Comparison of ENCODE assay signal across 30 cellular contexts in genomic region chr9:84731696-84732095, GRCh38.
"Had no signal": no experiment of that assay in that cellular context is flagged by ENCODE, and none has a peak within 500 bp of the region (broad histone marks: within the 10 kb centered on the region; RNA-seq: fewer than 3 reads in every experiment).

No MANE protein-coding gene starts in this region.

- H3K4me3 ChIP-seq: left lung, lower lobe of right lung, mucosa of descending colon, psoas muscle, right atrium auricular region, right lobe of liver, smooth muscle cell, transverse colon, upper lobe of left lung, vagina had no signal

- H3K9ac ChIP-seq: parathyroid adenoma had no signal

- H3K9me3 ChIP-seq: left lung, lower lobe of right lung, mucosa of descending colon, neutrophil, psoas muscle, right atrium auricular region, right lobe of liver, transverse colon, upper lobe of left lung, vagina had no signal

- H3K27ac Mint-ChIP-seq: immature natural killer cell; mesothelial cell of epicardium; naive thymus-derived CD4-positive, alpha-beta T cell; natural killer cell treated with Interleukin-12 subunit alpha and Interleukin-12 subunit beta and Interleukin-15 and Interleukin-18, amount 100 ng/mL, for 72 hours; stimulated activated memory B cell treated with anti-CD40 and anti-IgM and Interleukin-4, amounts not matched to agents 10 μg/mL and 1 μg/mL and 100 μg/mL, for 72 hours; stimulated activated naive CD8-positive, alpha-beta T cell treated with anti-CD3 and anti-CD28 coated beads, Interleukin-15, amount 100 ng/mL, for 72 hours had no signal

- ATAC-seq: left colon; left lung; lower lobe of right lung; mucosa of descending colon; naive thymus-derived CD4-positive, alpha-beta T cell; natural killer cell treated with Interleukin-12 subunit alpha and Interleukin-12 subunit beta and Interleukin-15 and Interleukin-18, amount 100 ng/mL, for 72 hours; psoas muscle; right lobe of liver; stimulated activated memory B cell treated with anti-CD40 and anti-IgM and Interleukin-4, amounts not matched to agents 10 μg/mL and 1 μg/mL and 100 μg/mL, for 72 hours; stimulated activated naive CD8-positive, alpha-beta T cell treated with anti-CD3 and anti-CD28 coated beads, Interleukin-15, amount 100 ng/mL, for 72 hours had no signal

- H3K36me3 ChIP-seq: left lung, lower lobe of right lung, neutrophil, right atrium auricular region, right lobe of liver, transverse colon, upper lobe of left lung, vagina had no signal

- H3K4me3 Mint-ChIP-seq: immature natural killer cell; mesothelial cell of epicardium; naive thymus-derived CD4-positive, alpha-beta T cell; natural killer cell treated with Interleukin-12 subunit alpha and Interleukin-12 subunit beta and Interleukin-15 and Interleukin-18, amount 100 ng/mL, for 72 hours; stimulated activated memory B cell treated with anti-CD40 and anti-IgM and Interleukin-4, amounts not matched to agents 10 μg/mL and 1 μg/mL and 100 μg/mL, for 72 hours; stimulated activated naive CD8-positive, alpha-beta T cell treated with anti-CD3 and anti-CD28 coated beads, Interleukin-15, amount 100 ng/mL, for 72 hours had no signal

- H3K27me3 Mint-ChIP-seq: stimulated activated memory B cell treated with anti-CD40 and anti-IgM and Interleukin-4, amounts not matched to agents 10 μg/mL and 1 μg/mL and 100 μg/mL, for 72 hours; stimulated activated naive CD8-positive, alpha-beta T cell treated with anti-CD3 and anti-CD28 coated beads, Interleukin-15, amount 100 ng/mL, for 72 hours had no signal

- H3K27ac ChIP-seq: left lung, lower lobe of right lung, neutrophil, parathyroid adenoma, psoas muscle, right atrium auricular region, right lobe of liver, transverse colon, upper lobe of left lung, vagina had no signal

- H3K4me1 Mint-ChIP-seq: immature natural killer cell; naive thymus-derived CD4-positive, alpha-beta T cell; stimulated activated memory B cell treated with anti-CD40 and anti-IgM and Interleukin-4, amounts not matched to agents 10 μg/mL and 1 μg/mL and 100 μg/mL, for 72 hours; stimulated activated naive CD8-positive, alpha-beta T cell treated with anti-CD3 and anti-CD28 coated beads, Interleukin-15, amount 100 ng/mL, for 72 hours had no signal

- H3K27me3 ChIP-seq: left lung, neutrophil, right atrium auricular region, right lobe of liver, transverse colon, upper lobe of left lung, vagina had no signal

- H3K9me3 Mint-ChIP-seq: immature natural killer cell; mesothelial cell of epicardium; natural killer cell treated with Interleukin-12 subunit alpha and Interleukin-12 subunit beta and Interleukin-15 and Interleukin-18, amount 100 ng/mL, for 72 hours; stimulated activated naive CD8-positive, alpha-beta T cell treated with anti-CD3 and anti-CD28 coated beads, Interleukin-15, amount 100 ng/mL, for 72 hours had no signal

- DNase-seq: hypothalamus; immature natural killer cell; kidney; left colon; left lung; lower lobe of right lung; mammary epithelial cell; mesendoderm; mucosa of descending colon; naive thymus-derived CD4-positive, alpha-beta T cell; occipital lobe; psoas muscle; right lobe of liver; stimulated activated CD4-positive, alpha-beta T cell treated with anti-CD3 and anti-CD28 coated beads, Interleukin-1b, Interleukin-23, amount 100 ng/mL, for 48 hours; stimulated activated CD4-positive, alpha-beta T cell treated with anti-CD3 and anti-CD28 coated beads, Interleukin-2, amount 100 ng/mL, for 48 hours; stimulated activated CD4-positive, alpha-beta T cell treated with anti-CD3 and anti-CD28 coated beads, Interleukin-4, amount 100 ng/mL, for 4 hours; stimulated activated CD8-positive, alpha-beta memory T cell treated with anti-CD3 and anti-CD28 coated beads, Interleukin-4, amount 100 ng/mL, for 48 hours; stimulated activated naive CD4-positive, alpha-beta T cell treated with Interleukin-2 at 50 U/mL for 16 hours; stimulated activated naive CD8-positive, alpha-beta T cell treated with anti-CD3 and anti-CD28 coated beads, Interleukin-15, amount 100 ng/mL, for 72 hours; substantia nigra; transverse colon; upper lobe of left lung had no signal

- H2AFZ ChIP-seq: parathyroid adenoma had no signal

- H3K4me1 ChIP-seq: left lung, lower lobe of right lung, parathyroid adenoma, psoas muscle, right atrium auricular region, right lobe of liver, transverse colon, upper lobe of left lung, vagina had no signal

- H3K36me3 Mint-ChIP-seq: immature natural killer cell; naive thymus-derived CD4-positive, alpha-beta T cell; natural killer cell treated with Interleukin-12 subunit alpha and Interleukin-12 subunit beta and Interleukin-15 and Interleukin-18, amount 100 ng/mL, for 72 hours; stimulated activated memory B cell treated with anti-CD40 and anti-IgM and Interleukin-4, amounts not matched to agents 10 μg/mL and 1 μg/mL and 100 μg/mL, for 72 hours had no signal

- H3K4me2 ChIP-seq: smooth muscle cell had no signal

- H3K79me2 ChIP-seq: parathyroid adenoma had no signal
